9 cellular contexts compared by ENCODE assay signal in genomic region chr18:55275042-55275897, GRCh38.
A peak's percentile ranks its signal among the peaks of the same experiment; 100 is the strongest.
DNase-seq lines count a peak whose midpoint lies in the region; ATAC-seq, FAIRE-seq and TF ChIP-seq lines count a peak whose summit lies in the region.
"Had no signal": no experiment of that assay in that cellular context is flagged by ENCODE, and none has a peak within 500 bp of the region (broad histone marks: within the 10 kb centered on the region; RNA-seq: fewer than 3 reads in every experiment).

No MANE protein-coding gene starts in this region.

- H3K18ac ChIP-seq in neuronal stem cell (ENCODE audit: low read length): no peak overlapping the region

- TF ChIP-seq POLR2A in gastroesophageal sphincter (IDR thresholded peaks at IDR 0.05): no peak
- TF ChIP-seq POLR2A in GM18505 (IDR thresholded peaks at IDR 0.05; ENCODE audit: borderline replicate concordance, extremely low read depth, insufficient read depth, insufficient read length): no peak

- no peak overlapping the region for H3K4ac ChIP-seq in neuronal stem cell (ENCODE audit: low read length)

- no peak for TF ChIP-seq CTCF in gastroesophageal sphincter (IDR thresholded peaks at IDR 0.05)

- no peak overlapping the region for H2BK120ac ChIP-seq in neuronal stem cell (ENCODE audit: low read depth, low read length)

- H2BK15ac ChIP-seq in neuronal stem cell (ENCODE audit: low read length): no peak overlapping the region

- TF ChIP-seq EP300 in gastroesophageal sphincter (IDR thresholded peaks at IDR 0.05): no peak

- H2AFZ ChIP-seq in neuronal stem cell (ENCODE audit: low read length): no peak overlapping the region

- WGBS in gastroesophageal sphincter (ENCODE audit: low coverage in 1 of 2), 2 donors: 63 to 75% methylated on average over 5 of the region's 5 CpGs
- no CpG with 5 or more reads among the region's 5 CpGs for WGBS in neuronal stem cell (ENCODE audit: extremely low coverage in 2 of 2, insufficient read length in 2 of 2, insufficient replicate concordance in 1 of 2), 2 donors

- H3K23ac ChIP-seq in neuronal stem cell (ENCODE audit: low read depth, low read length, poor library complexity): no peak overlapping the region

- H3K9me3 ChIP-seq in gastroesophageal sphincter (no peaks in the 10 kb centered on the region), neuronal stem cell (replicated peaks in 1 of 2; ENCODE audit: control insufficient read depth in 2 of 2, insufficient read depth in 1 of 2, low read depth in 1 of 2, low read length in 2 of 2) (no peaks in the 10 kb centered on the region)

- ATAC-seq in gastroesophageal sphincter (peak; percentile 49), GM18505 (IDR thresholded peaks at IDR 0.05; ENCODE audit: unreplicated experiment) (no peak)

- H2AK5ac ChIP-seq in neuronal stem cell (ENCODE audit: low read depth, low read length): no peak overlapping the region

- H3K4me1 ChIP-seq in gastroesophageal sphincter (peaks cover 0 to 11% (median 0%) of the 10 kb centered on the region in 3 donors), neuronal stem cell (ENCODE audit: control insufficient read depth in 2 of 2, insufficient read depth in 1 of 2, low read depth in 1 of 2, low read length in 2 of 2) (no peaks in the 10 kb centered on the region)

- peaks cover 0 to 46% of the 10 kb centered on the region in 2 donors for H3K36me3 ChIP-seq in gastroesophageal sphincter
- H3K36me3 ChIP-seq in neuronal stem cell (replicated peaks in 1 of 2; ENCODE audit: control insufficient read depth in 2 of 2, insufficient read depth in 2 of 2, low read length in 2 of 2): peaks cover 15 to 82% of the 10 kb centered on the region in 2 donors

- no peak overlapping the region for H3K4me3 ChIP-seq in gastroesophageal sphincter
- no peak overlapping the region for H3K4me3 ChIP-seq in neuronal stem cell (ENCODE audit: low read length in 2 of 2)
- H3K4me3 ChIP-seq: skin epidermis had no signal

- H3K27me3 ChIP-seq in gastroesophageal sphincter (no peaks in the 10 kb centered on the region), neuronal stem cell (ENCODE audit: control insufficient read depth in 3 of 3, insufficient read depth in 3 of 3, low read depth in 1 of 3, low read length in 3 of 3) (no peaks in the 10 kb centered on the region)

- no peak overlapping the region for H3K14ac ChIP-seq in neuronal stem cell (ENCODE audit: low read length)

- H3K4me2 ChIP-seq in neuronal stem cell (ENCODE audit: insufficient read depth, low read length, poor library complexity, severe bottlenecking): no peak overlapping the region

- H3K27ac ChIP-seq in gastroesophageal sphincter (no peak overlapping the region), temporal lobe (ENCODE audit: low read depth, low read length) (peak overlapping the region; percentile 7), neuronal stem cell (replicated peaks; ENCODE audit: low read length) (no peak overlapping the region)

- DNase-seq in NOMO-1 (lab: John Stamatoyannopoulos, UW; ENCODE audit: unreplicated experiment in 2 of 2) (peak; percentile 11 to 29), NOMO-1 treated with dmso at 0.1 percent for 144 hours (lab: John Stamatoyannopoulos, UW; ENCODE audit: unreplicated experiment) (no peak), RCC 7860 (ENCODE audit: low spot score) (peak; percentile 83), NCI-H1048 (lab: John Stamatoyannopoulos, UW) (no peak), neuronal stem cell (ENCODE audit: low spot score) (no peak)

- peak; percentile 90 for FAIRE-seq in RCC 7860 (lab: Jason Lieb, UNC)

- no peak overlapping the region for H4K8ac ChIP-seq in neuronal stem cell (ENCODE audit: low read depth, low read length)

- H2BK5ac ChIP-seq in neuronal stem cell (ENCODE audit: low read length): no peak overlapping the region

- H3K79me1 ChIP-seq in neuronal stem cell (ENCODE audit: low read depth, low read length): no peaks in the 10 kb centered on the region

- no peak overlapping the region for H3K9ac ChIP-seq in neuronal stem cell (ENCODE audit: low read depth, low read length, poor library complexity)

- H4K91ac ChIP-seq in neuronal stem cell (ENCODE audit: low read depth, low read length, poor library complexity): no peak overlapping the region

- H2BK12ac ChIP-seq in neuronal stem cell (ENCODE audit: low read length): no peak overlapping the region

Comparison
In these comparisons a context has a peak if more than half of its experiments do, and no peak if none do; other contexts are left out.
1. DNase-seq: peak in NOMO-1 (2 of 2) and RCC 7860 (single experiment); none in NOMO-1 treated with dmso at 0.1 percent for 144 hours (single experiment), NCI-H1048 (single experiment) and neuronal stem cell (single experiment).